Comparison of ENCODE assay signal across 16 cellular contexts in the genomic region with DNA sequence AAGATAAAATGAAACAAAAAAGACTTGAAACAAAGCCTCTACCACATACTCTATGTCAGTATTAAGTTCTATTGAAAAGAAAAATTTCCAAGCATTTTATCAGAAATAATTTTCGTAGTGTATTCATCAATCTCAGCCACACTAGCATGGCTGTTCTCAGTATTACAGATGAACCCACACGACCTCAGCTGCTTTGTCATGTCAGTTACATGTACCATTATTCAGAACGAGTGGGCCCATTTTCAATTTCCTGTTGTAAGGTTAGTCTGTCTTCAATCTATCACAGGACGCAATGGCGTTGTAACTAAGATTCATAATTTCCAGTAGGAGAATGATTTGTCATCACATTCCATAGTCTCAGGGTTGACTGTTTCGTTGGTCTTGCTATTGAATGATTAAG.
A peak's percentile ranks its signal among the peaks of the same experiment; 100 is the strongest.
DNase-seq lines count a peak whose midpoint lies in the region; ATAC-seq lines count a peak whose summit lies in the region.
"Had no signal": no experiment of that assay in that cellular context is flagged by ENCODE, and none has a peak within 500 bp of the region (broad histone marks: within the 10 kb centered on the region; RNA-seq: fewer than 3 reads in every experiment).

No MANE protein-coding gene starts in this region.

- intact Hi-C loops in activated CD4-positive, alpha-beta T cell treated with anti-CD3 and anti-CD28 coated beads, Interleukin-2, amount 10 ng/mL, durations not matched to agents 24 days and 14 days (cut with micrococcal nuclease), result no loop called here
- intact Hi-C loops in activated T-helper 2 cell treated with anti-CD3 and anti-CD28 coated beads, Interferon-gamma antibody, Interleukin-2, Interleukin-4, amounts not matched to agents 10 μg/mL and 5 μg/mL and 100 μg/mL, durations not matched to agents 14 hours and 24 hours and 36 hours (cut with micrococcal nuclease), result loop anchor here (10.0 kb wide), 1 partner anchor 1364 kb away; no protein-coding TSS in a partner anchor

- peaks cover 44% of the 10 kb centered on the region for H3K4me1 Mint-ChIP-seq in activated CD4-positive, alpha-beta T cell treated with anti-CD3 and anti-CD28 coated beads, Interleukin-2, amount 10 ng/mL, durations not matched to agents 24 days and 14 days
- H3K4me1 Mint-ChIP-seq in activated T-helper 2 cell treated with anti-CD3 and anti-CD28 coated beads, Interferon-gamma antibody, Interleukin-2, Interleukin-4, amounts not matched to agents 10 μg/mL and 5 μg/mL and 100 μg/mL, durations not matched to agents 14 hours and 24 hours and 36 hours (ENCODE audit: low read depth), result peaks cover 56% of the 10 kb centered on the region
- H3K4me1 Mint-ChIP-seq in stimulated activated effector memory CD8-positive, alpha-beta T cell treated with anti-CD3 and anti-CD28 coated beads, Interleukin-12 subunit alpha, Interleukin-12 subunit beta, amount 100 ng/mL, for 72 hours, result peaks cover 23% of the 10 kb centered on the region

- peak overlapping the region; percentile 91 for H3K27ac ChIP-seq in KOPT-K1 (ENCODE audit: low read depth, low read length, poor library complexity, severe bottlenecking)

- H3K9me3 ChIP-seq in KOPT-K1 (ENCODE audit: insufficient read depth, low read length, poor library complexity, severe bottlenecking), result no peaks in the 10 kb centered on the region
- H3K9me3 ChIP-seq: Caco-2 had no signal

- peak; percentile 71 for ATAC-seq in stimulated activated effector memory CD8-positive, alpha-beta T cell treated with anti-CD3 and anti-CD28 coated beads, Interleukin-12 subunit alpha, Interleukin-12 subunit beta, amount 100 ng/mL, for 72 hours
- ATAC-seq in HG02885 (IDR thresholded peaks at IDR 0.05; ENCODE audit: poor library complexity, unreplicated experiment), result no peak
- ATAC-seq: K562 had no signal

- H3K27me3 Mint-ChIP-seq in activated CD4-positive, alpha-beta T cell treated with anti-CD3 and anti-CD28 coated beads, Interleukin-2, amount 10 ng/mL, durations not matched to agents 24 days and 14 days, result peaks cover 2% of the 10 kb centered on the region
- no peaks in the 10 kb centered on the region for H3K27me3 Mint-ChIP-seq in activated T-helper 2 cell treated with anti-CD3 and anti-CD28 coated beads, Interferon-gamma antibody, Interleukin-2, Interleukin-4, amounts not matched to agents 10 μg/mL and 5 μg/mL and 100 μg/mL, durations not matched to agents 14 hours and 24 hours and 36 hours (ENCODE audit: low read depth)
- H3K27me3 Mint-ChIP-seq: CD4-positive, alpha-beta T cell had no signal

- H3K36me3 ChIP-seq in KOPT-K1 (ENCODE audit: insufficient read depth, low read length), result no peaks in the 10 kb centered on the region

- H3K36me3 Mint-ChIP-seq in activated CD4-positive, alpha-beta T cell treated with anti-CD3 and anti-CD28 coated beads, Interleukin-2, amount 10 ng/mL, durations not matched to agents 24 days and 14 days (ENCODE audit: low read depth), result peaks cover 2% of the 10 kb centered on the region
- peaks cover 23% of the 10 kb centered on the region for H3K36me3 Mint-ChIP-seq in activated T-helper 2 cell treated with anti-CD3 and anti-CD28 coated beads, Interferon-gamma antibody, Interleukin-2, Interleukin-4, amounts not matched to agents 10 μg/mL and 5 μg/mL and 100 μg/mL, durations not matched to agents 14 hours and 24 hours and 36 hours (ENCODE audit: low read depth)
- no peaks in the 10 kb centered on the region for H3K36me3 Mint-ChIP-seq in stimulated activated effector memory CD8-positive, alpha-beta T cell treated with anti-CD3 and anti-CD28 coated beads, Interleukin-12 subunit alpha, Interleukin-12 subunit beta, amount 100 ng/mL, for 72 hours

- H3K4me3 Mint-ChIP-seq in activated CD4-positive, alpha-beta T cell treated with anti-CD3 and anti-CD28 coated beads, Interleukin-2, amount 10 ng/mL, durations not matched to agents 24 days and 14 days, result no peak overlapping the region
- no peak overlapping the region for H3K4me3 Mint-ChIP-seq in activated T-helper 2 cell treated with anti-CD3 and anti-CD28 coated beads, Interferon-gamma antibody, Interleukin-2, Interleukin-4, amounts not matched to agents 10 μg/mL and 5 μg/mL and 100 μg/mL, durations not matched to agents 14 hours and 24 hours and 36 hours (ENCODE audit: low read depth)
- no peak overlapping the region for H3K4me3 Mint-ChIP-seq in stimulated activated effector memory CD8-positive, alpha-beta T cell treated with anti-CD3 and anti-CD28 coated beads, Interleukin-12 subunit alpha, Interleukin-12 subunit beta, amount 100 ng/mL, for 72 hours
- H3K4me3 Mint-ChIP-seq: CD4-positive, alpha-beta T cell had no signal

- H3K27ac Mint-ChIP-seq in activated CD4-positive, alpha-beta T cell treated with anti-CD3 and anti-CD28 coated beads, Interleukin-2, amount 10 ng/mL, durations not matched to agents 24 days and 14 days, result peak overlapping the region; percentile 68
- peak overlapping the region; percentile 61 for H3K27ac Mint-ChIP-seq in activated T-helper 2 cell treated with anti-CD3 and anti-CD28 coated beads, Interferon-gamma antibody, Interleukin-2, Interleukin-4, amounts not matched to agents 10 μg/mL and 5 μg/mL and 100 μg/mL, durations not matched to agents 14 hours and 24 hours and 36 hours
- no peak overlapping the region for H3K27ac Mint-ChIP-seq in stimulated activated effector memory CD8-positive, alpha-beta T cell treated with anti-CD3 and anti-CD28 coated beads, Interleukin-12 subunit alpha, Interleukin-12 subunit beta, amount 100 ng/mL, for 72 hours
- H3K27ac Mint-ChIP-seq: CD4-positive, alpha-beta T cell had no signal

- no peak for DNase-seq in activated CD4-positive, alpha-beta T cell treated with anti-CD3 and anti-CD28 coated beads, Interleukin-2, amount 10 ng/mL, durations not matched to agents 24 days and 14 days
- DNase-seq in activated CD4-positive, alpha-beta T cell treated with anti-CD3 and anti-CD28 coated beads for 4 hours, result no peak
- DNase-seq in activated T-helper 2 cell treated with anti-CD3 and anti-CD28 coated beads, Interferon-gamma antibody, Interleukin-2, Interleukin-4, amounts not matched to agents 10 μg/mL and 5 μg/mL and 100 μg/mL, durations not matched to agents 14 hours and 24 hours and 36 hours (ENCODE audit: low spot score), result no peak
- DNase-seq in stimulated activated effector memory CD8-positive, alpha-beta T cell treated with anti-CD3 and anti-CD28 coated beads, Interleukin-12 subunit alpha, Interleukin-12 subunit beta, amount 100 ng/mL, for 72 hours (ENCODE audit: low spot score in 2 of 2), result no peak
- no peak for DNase-seq in kidney tubule cell (ENCODE audit: low spot score)
- DNase-seq: Caco-2; CD4-positive, alpha-beta T cell; GDM1; NCI-H1694 treated with DMSO at 0.1 percent for 48 hours; NCI-H510A treated with DMSO at 0.1 percent for 48 hours; NCI-H774; OCI-M1; RPMI8226 had no signal

- H3K9me3 Mint-ChIP-seq in activated CD4-positive, alpha-beta T cell treated with anti-CD3 and anti-CD28 coated beads, Interleukin-2, amount 10 ng/mL, durations not matched to agents 24 days and 14 days, result peaks cover 7% of the 10 kb centered on the region
- peaks cover 17% of the 10 kb centered on the region for H3K9me3 Mint-ChIP-seq in activated T-helper 2 cell treated with anti-CD3 and anti-CD28 coated beads, Interferon-gamma antibody, Interleukin-2, Interleukin-4, amounts not matched to agents 10 μg/mL and 5 μg/mL and 100 μg/mL, durations not matched to agents 14 hours and 24 hours and 36 hours
- no peaks in the 10 kb centered on the region for H3K9me3 Mint-ChIP-seq in stimulated activated effector memory CD8-positive, alpha-beta T cell treated with anti-CD3 and anti-CD28 coated beads, Interleukin-12 subunit alpha, Interleukin-12 subunit beta, amount 100 ng/mL, for 72 hours
